In genomic region chr2:181680055-181680936, GRCh38 we compare ENCODE assay signal across 8 cellular contexts. TPM values are rescaled to one million over a fixed set of nuclear protein-coding genes. Genes with fewer than 3 reads are reported as not detected.
DNase-seq lines count a peak whose midpoint lies in the region; ATAC-seq and TF ChIP-seq lines count a peak whose summit lies in the region.

Gene NEUROD1 (minus strand): TSS chr2:181680517. CDS start chr2:181678860, 1,657 bp downstream.

- 2% methylated on average over 23 to 45 of the region's 45 CpGs for WGBS in body of pancreas, 2 donors

- peaks cover 85% of the 10 kb centered on the region for H4K20me1 ChIP-seq in neural progenitor cell (ENCODE audit: low read depth)

- intact Hi-C loops in body of pancreas (cut with DNase I), result no loop called here

- peak; percentile 38 for ATAC-seq in body of pancreas
- no peak for ATAC-seq in GM21367 (IDR thresholded peaks at IDR 0.05; ENCODE audit: unreplicated experiment)

- DNase-seq in GM03348 (ENCODE audit: low spot score), result peak; percentile 5
- peak; percentile 56 for DNase-seq in M059J (ENCODE audit: low read depth)
- peak in 3 of 4 donors; percentile 51 to 60 (median 60) for DNase-seq in body of pancreas
- peak; percentile 86 for DNase-seq in neural progenitor cell (ENCODE audit: low spot score)
- DNase-seq in putamen (ENCODE audit: low spot score), result no peak
- no peak for DNase-seq in stimulated activated CD4-positive, alpha-beta T cell treated with anti-CD3 and anti-CD28 coated beads, Interleukin-1b, Interleukin-23, amount 100 ng/mL, for 48 hours
- no peak for DNase-seq in NCI-H774 (lab: John Stamatoyannopoulos, UW)

- H3K27ac ChIP-seq in body of pancreas (no peak within 1 kb of the TSS), neural progenitor cell (no peak within 1 kb of the TSS)

- H3K27me3 ChIP-seq in body of pancreas (peaks cover 0 to 51% of the 10 kb centered on the region in 2 donors), neural progenitor cell (peaks cover 100% of the 10 kb centered on the region)

- H3K4me1 Mint-ChIP-seq in neural progenitor cell, result peaks cover 48% of the 10 kb centered on the region

- TF ChIP-seq POLR2A in body of pancreas (IDR thresholded peaks at IDR 0.05), result peak in 2 of 3 donors; percentile 33 to 49

- no peak within 1 kb of the TSS for H3K27ac Mint-ChIP-seq in neural progenitor cell

- H3K4me3 ChIP-seq in body of pancreas (no peak within 1 kb of the TSS), neural progenitor cell (peak within 1 kb of the TSS; percentile 39)

- peaks cover 28% of the 10 kb centered on the region for H3K4me1 ChIP-seq in body of pancreas
- H3K4me1 ChIP-seq in neural progenitor cell, result peaks cover 15% of the 10 kb centered on the region

- H3K27me3 Mint-ChIP-seq in neural progenitor cell (ENCODE audit: insufficient read depth, low read depth), result peaks cover 78% of the 10 kb centered on the region

- no peaks in the 10 kb centered on the region for H3K36me3 ChIP-seq in body of pancreas (replicated peaks in 1 of 2; ENCODE audit: insufficient read depth in 1 of 2, low read depth in 2 of 2)
- H3K36me3 ChIP-seq in neural progenitor cell, result no peaks in the 10 kb centered on the region

- H2AFZ ChIP-seq in neural progenitor cell (replicated peaks), result no peak within 1 kb of the TSS

- H3K36me3 Mint-ChIP-seq in neural progenitor cell, result no peaks in the 10 kb centered on the region

- TF ChIP-seq CTCF in body of pancreas (IDR thresholded peaks at IDR 0.05) (no peak), neural progenitor cell (IDR thresholded peaks at IDR 0.05) (no peak)

- H3F3A ChIP-seq in neural progenitor cell (ENCODE audit: low read depth), result peaks cover 12% of the 10 kb centered on the region

- H3K9ac ChIP-seq in neural progenitor cell, result no peak within 1 kb of the TSS

- H3K9me3 Mint-ChIP-seq in neural progenitor cell, result no peaks in the 10 kb centered on the region

- H3K4me3 Mint-ChIP-seq in neural progenitor cell, result peak within 1 kb of the TSS; percentile 84

- H3K4me2 ChIP-seq in neural progenitor cell, result peak within 1 kb of the TSS; percentile 76

- no peaks in the 10 kb centered on the region for H3K9me3 ChIP-seq in body of pancreas
- no peaks in the 10 kb centered on the region for H3K9me3 ChIP-seq in neural progenitor cell (ENCODE audit: low read depth)

- no peaks in the 10 kb centered on the region for H3K79me2 ChIP-seq in neural progenitor cell (ENCODE audit: low read depth)

RNA-seq across cellular contexts. Expression of gene NEUROD1, which starts in this region (rescaled TPM):
- 0.44 TPM in 1 of 2 replicates, not detected in the other for total RNA-seq in M059J (2014; rRNA removed; shearing (Covaris generic))
- total RNA-seq in body of pancreas, result 1 to 10 TPM; 2.6 TPM
- total RNA-seq in neural progenitor cell (ENCODE audit: low replicate concordance), result not detected in 2 replicates

Comparison
In these comparisons a context has a peak if more than half of its experiments do, and no peak if none do; other contexts are left out.
1. Peak in DNase-seq in M059J; RNA of the gene not detected or under 1 TPM.
2. Peak in DNase-seq, H3K4me3 ChIP-seq and H3K4me2 ChIP-seq in neural progenitor cell; RNA of the gene not detected or under 1 TPM.
3. DNase-seq: peak in GM03348 (single experiment) and body of pancreas (3 of 4); none in putamen (single experiment), stimulated activated CD4-positive, alpha-beta T cell treated with anti-CD3 and anti-CD28 coated beads, Interleukin-1b, Interleukin-23, amount 100 ng/mL, for 48 hours (single experiment) and NCI-H774 (single experiment).